Comparison of ENCODE assay signal across 9 cellular contexts in genomic region chr5:963673-964531, GRCh38. TPM values are rescaled to one million over a fixed set of nuclear protein-coding genes. Genes with fewer than 3 reads are reported as not detected.
DNase-seq lines count a peak whose midpoint lies in the region; ATAC-seq, FAIRE-seq and TF ChIP-seq lines count a peak whose summit lies in the region.
"Had no signal": no experiment of that assay in that cellular context is flagged by ENCODE, and none has a peak within 500 bp of the region (broad histone marks: within the 10 kb centered on the region; RNA-seq: fewer than 3 reads in every experiment).

No MANE protein-coding gene starts in this region.

- TF ChIP-seq RAD21 in GM12878 (IDR thresholded peaks at IDR 0.05; ENCODE audit: insufficient read depth, low read depth, low read length) = no peak

- H4K20me1 ChIP-seq in GM12878 (ENCODE audit: control insufficient read depth, insufficient read depth) = no peaks in the 10 kb centered on the region

- in situ Hi-C loops in GM12878 (cut with MboI) = no loop called here

- no TSS peak for BruUV-seq in GM12878 (replicated peaks; lab: Mats Ljungman, UMichigan)

- H3K36me3 ChIP-seq in GM12878 (ENCODE audit: control insufficient read depth in 2 of 2, insufficient read depth in 2 of 2, low read length in 1 of 2) = no peaks in the 10 kb centered on the region
- H3K36me3 ChIP-seq in neuronal stem cell (replicated peaks in 1 of 2; ENCODE audit: control insufficient read depth in 2 of 2, insufficient read depth in 2 of 2, low read length in 2 of 2) = no peaks in the 10 kb centered on the region
- H3K36me3 ChIP-seq in mesendoderm (ENCODE audit: control insufficient read depth, insufficient read depth, low read length) = no peaks in the 10 kb centered on the region
- no peaks in the 10 kb centered on the region for H3K36me3 ChIP-seq in prostate gland

- 21% methylated on average over 31 of the region's 31 CpGs for WGBS in GM12878 (ENCODE audit: insufficient coverage, insufficient replicate concordance, low lambda C conversion rate, missing lambda C conversion rate)
- no CpG with 5 or more reads among the region's 31 CpGs for WGBS in neuronal stem cell (ENCODE audit: extremely low coverage in 2 of 2, insufficient read length in 2 of 2, insufficient replicate concordance in 1 of 2), 2 donors
- WGBS in mesendoderm (ENCODE audit: extremely low coverage, insufficient coverage, low lambda C conversion rate) = no CpG with 5 or more reads among the region's 31 CpGs
- WGBS in prostate gland = 75% methylated on average over 31 of the region's 31 CpGs

- H3K23ac ChIP-seq in neuronal stem cell (ENCODE audit: low read depth, low read length, poor library complexity) (peak overlapping the region; percentile 83), mesendoderm (ENCODE audit: low read length) (no peak overlapping the region)

- no peak overlapping the region for H3K4ac ChIP-seq in neuronal stem cell (ENCODE audit: low read length)
- no peak overlapping the region for H3K4ac ChIP-seq in mesendoderm (ENCODE audit: low read depth, low read length)

- H2BK15ac ChIP-seq in neuronal stem cell (ENCODE audit: low read length) (peak overlapping the region; percentile 70), mesendoderm (replicated peaks; ENCODE audit: low read depth) (no peak overlapping the region)

- peak; percentile 63; the same call in 1 of the 2 replicates for TF ChIP-seq POLR2A in GM12878 (IDR thresholded peaks at IDR 0.05; ENCODE audit: low read depth, low read length)
- no peak for TF ChIP-seq POLR2A in prostate gland (IDR thresholded peaks at IDR 0.05)

- TF ChIP-seq CTCF in GM12878 (IDR thresholded peaks at IDR 0.05 in 2 of 3, conservative IDR thresholded peaks at IDR 0.05 in 1 of 3; ENCODE audit: control insufficient read depth in 2 of 3, extremely low read depth in 1 of 3, insufficient read depth in 1 of 3, low read depth in 3 of 3, low read length in 3 of 3) (no peak), prostate gland (IDR thresholded peaks at IDR 0.05) (no peak)

- no peak overlapping the region for H4K91ac ChIP-seq in neuronal stem cell (ENCODE audit: low read depth, low read length, poor library complexity)

- DNase-seq in NOMO-1 treated with dmso at 0.1 percent for 144 hours (lab: John Stamatoyannopoulos, UW; ENCODE audit: unreplicated experiment) = peak; percentile 94
- DNase-seq in GM12878 (ENCODE audit: low read depth, low spot score) = no peak
- DNase-seq in neuronal stem cell (ENCODE audit: low spot score) = no peak
- DNase-seq in mesendoderm = no peak
- DNase-seq in prostate gland (ENCODE audit: low spot score) = no peak
- no peak for DNase-seq in NCI-H2171 (lab: John Stamatoyannopoulos, UW)

- POLR2A ChIA-PET in GM12878 (lab: Charles Lee) = no interaction called here

- peak overlapping the region; percentile 47; the same call in 1 of the 2 replicates for H3K9ac ChIP-seq in GM12878 (ENCODE audit: control insufficient read depth, insufficient read depth, low read length)
- no peak overlapping the region for H3K9ac ChIP-seq in neuronal stem cell (ENCODE audit: low read depth, low read length, poor library complexity)
- no peak overlapping the region for H3K9ac ChIP-seq in mesendoderm (ENCODE audit: low read length)

- SMC1A ChIA-PET in GM12878 (lab: Charles Lee; ENCODE audit: uncharacterized antibody, unreplicated experiment) = no interaction called here

- intact Hi-C loops in GM12878 (cut with micrococcal nuclease; ENCODE audit: unreplicated experiment) (no loop called here), prostate gland (cut with DNase I) (loop anchor here (2.0 kb wide), 1 partner anchor 41 kb away; no protein-coding TSS in a partner anchor)

- H2BK5ac ChIP-seq in neuronal stem cell (ENCODE audit: low read length) (no peak overlapping the region), mesendoderm (ENCODE audit: low read length) (no peak overlapping the region)

- FAIRE-seq in GM12878 (lab: Jason Lieb, UNC) = no peak

- H3K4me1 ChIP-seq in GM12878 (ENCODE audit: control insufficient read depth, insufficient read depth, low read length) (peaks cover 17% of the 10 kb centered on the region), neuronal stem cell (ENCODE audit: control insufficient read depth in 2 of 2, insufficient read depth in 1 of 2, low read depth in 1 of 2, low read length in 2 of 2) (peaks cover 0 to 3% of the 10 kb centered on the region in 2 donors), mesendoderm (ENCODE audit: control insufficient read depth, low read depth, low read length) (no peaks in the 10 kb centered on the region), prostate gland (replicated peaks) (no peaks in the 10 kb centered on the region)

- H2AK5ac ChIP-seq in neuronal stem cell (ENCODE audit: low read depth, low read length) (peak overlapping the region; percentile 18), mesendoderm (ENCODE audit: low read length) (no peak overlapping the region)

- peak; percentile 43 for ATAC-seq in HG02571 (IDR thresholded peaks at IDR 0.05; ENCODE audit: unreplicated experiment)
- no peak for ATAC-seq in GM12878

- H3K79me1 ChIP-seq in neuronal stem cell (ENCODE audit: low read depth, low read length) = no peaks in the 10 kb centered on the region
- H3K79me1 ChIP-seq in mesendoderm (ENCODE audit: low read length) = no peaks in the 10 kb centered on the region

- no peak overlapping the region for H2BK12ac ChIP-seq in neuronal stem cell (ENCODE audit: low read length)

- H3K9me3 ChIP-seq in GM12878 (replicated peaks; ENCODE audit: control insufficient read depth, insufficient read depth, low read length) = no peaks in the 10 kb centered on the region
- H3K9me3 ChIP-seq in neuronal stem cell (replicated peaks in 1 of 2; ENCODE audit: control insufficient read depth in 2 of 2, insufficient read depth in 1 of 2, low read depth in 1 of 2, low read length in 2 of 2) = peaks cover 0 to 6% of the 10 kb centered on the region in 2 donors
- no peaks in the 10 kb centered on the region for H3K9me3 ChIP-seq in prostate gland

- peak overlapping the region; percentile 90 for H3K18ac ChIP-seq in neuronal stem cell (ENCODE audit: low read length)
- H3K18ac ChIP-seq in mesendoderm (ENCODE audit: low read length) = no peak overlapping the region

- RAD21 ChIA-PET in GM12878 (lab: Charles Lee; ENCODE audit: unreplicated experiment) = no interaction called here

- no peaks in the 10 kb centered on the region for H3K79me2 ChIP-seq in GM12878 (ENCODE audit: control insufficient read depth, insufficient read depth, low read length)
- H3K79me2 ChIP-seq in mesendoderm (ENCODE audit: control insufficient read depth, insufficient read depth, low read length) = no peaks in the 10 kb centered on the region

- no peak overlapping the region for H4K8ac ChIP-seq in neuronal stem cell (ENCODE audit: low read depth, low read length)
- H4K8ac ChIP-seq in mesendoderm (ENCODE audit: low read depth, low read length) = no peak overlapping the region

- no peak overlapping the region for H4K5ac ChIP-seq in mesendoderm (ENCODE audit: low read length)

- H2AFZ ChIP-seq in GM12878 (ENCODE audit: control insufficient read depth, low read depth, low read length) = peak overlapping the region; percentile 59
- peak overlapping the region; percentile 21 for H2AFZ ChIP-seq in neuronal stem cell (ENCODE audit: low read length)

- H3K4me2 ChIP-seq in GM12878 (ENCODE audit: control insufficient read depth, insufficient read depth) = peak overlapping the region; percentile 65
- H3K4me2 ChIP-seq in neuronal stem cell (ENCODE audit: insufficient read depth, low read length, poor library complexity, severe bottlenecking) = no peak overlapping the region
- no peak overlapping the region for H3K4me2 ChIP-seq in mesendoderm (ENCODE audit: low read length)

- H3K4me3 ChIP-seq in GM08714 (ENCODE audit: low read length) (peak overlapping the region; percentile 11; the same call in 1 of the 2 replicates), GM12878 (no peak overlapping the region), neuronal stem cell (ENCODE audit: low read length in 2 of 2) (no peak overlapping the region), mesendoderm (ENCODE audit: low read length) (no peak overlapping the region), prostate gland (no peak overlapping the region)

- no peak overlapping the region for H3K56ac ChIP-seq in mesendoderm (ENCODE audit: low read length)

- no peak for TF ChIP-seq EP300 in GM12878 (IDR thresholded peaks at IDR 0.05; ENCODE audit: borderline replicate concordance in 1 of 2, control insufficient read depth in 1 of 2, low read depth in 2 of 2, low read length in 2 of 2)

- H3K27ac ChIP-seq in GM12878 (ENCODE audit: control insufficient read depth, insufficient read depth) (peak overlapping the region; percentile 59), neuronal stem cell (replicated peaks; ENCODE audit: low read length) (no peak overlapping the region), mesendoderm (ENCODE audit: low read depth, low read length) (no peak overlapping the region), prostate gland (no peak overlapping the region)

- CTCF ChIA-PET in GM12878 (lab: Yijun Ruan, JAX) = no interaction called here

- H3K14ac ChIP-seq in neuronal stem cell (ENCODE audit: low read length) = peak overlapping the region; percentile 28

- H2BK120ac ChIP-seq in neuronal stem cell (ENCODE audit: low read depth, low read length) (peak overlapping the region; percentile 81), mesendoderm (ENCODE audit: low read depth, low read length) (no peak overlapping the region)

- H3K27me3 ChIP-seq in GM12878 (replicated peaks in 1 of 2; ENCODE audit: control insufficient read depth in 2 of 2, insufficient read depth in 2 of 2, low read length in 1 of 2) (peaks cover 0 to 5% of the 10 kb centered on the region in 2 experiments; a peak in 2 of 4 replicates), neuronal stem cell (ENCODE audit: control insufficient read depth in 3 of 3, insufficient read depth in 3 of 3, low read depth in 1 of 3, low read length in 3 of 3) (peaks cover 0 to 2% (median 0%) of the 10 kb centered on the region in 3 experiments), mesendoderm (ENCODE audit: insufficient read depth, low read length, poor library complexity) (no peaks in the 10 kb centered on the region), prostate gland (replicated peaks; ENCODE audit: insufficient read depth) (no peaks in the 10 kb centered on the region)

RNA-seq across cellular contexts. Expression of gene NKD2, which starts 44.7 kb away (rescaled TPM):
- total RNA-seq in GM12878 (2013; cell fraction: nucleolus; rRNA removed) = 0.54 and 1.0 TPM in 2 replicates
- total RNA-seq in GM12878 (2014; rRNA removed) = not detected in 2 replicates
- total RNA-seq in GM12878 (2014; rRNA removed; fragmentation: Illumina TruSeq; extraction: Trizol) = not detected in 2 replicates
- 0.13 and 0.26 TPM in 2 replicates for total RNA-seq in GM12878 (2021)
- polyA plus RNA-seq in GM12878 (2011; ENCODE audit: low read depth) = 0.18 TPM
- polyA plus RNA-seq in GM12878 (2011; rRNA removed) = not detected in 2 replicates
- not detected in 2 replicates for polyA plus RNA-seq in GM12878 (2011; cell fraction: cytosol; rRNA removed)
- polyA plus RNA-seq in GM12878 (2011; cell fraction: nucleus; rRNA removed) = not detected in 2 replicates
- 0.67 and 0.89 TPM in 2 replicates for polyA plus RNA-seq in GM12878 (2012)
- polyA plus RNA-seq in GM12878 (2014; fragmentation: Illumina TruSeq; extraction: Trizol) = not detected in 2 replicates
- polyA plus RNA-seq in GM12878 (2014; fragmentation: Nextera tagmentation; extraction: Ambion mirVana) = not detected
- polyA plus RNA-seq in GM12878 (2014; rRNA removed) = 0.13 TPM in 1 of 2 replicates, not detected in the other
- under 1 TPM; 0.20 to 0.83 TPM for polyA plus RNA-seq in GM12878 (2016; fragmentation: Nextera tagmentation; extraction: Ambion mirVana)
- not detected in 2 replicates for polyA minus RNA-seq in GM12878 (2011; rRNA and poly(A)+ RNA removed)
- not detected in 2 replicates for polyA minus RNA-seq in GM12878 (2011; cell fraction: cytosol; rRNA and poly(A)+ RNA removed)
- polyA minus RNA-seq in GM12878 (2011; cell fraction: nucleus; rRNA and poly(A)+ RNA removed) = not detected in 2 replicates
- 11.1 TPM for polyA plus RNA-seq in neuronal stem cell (2013, experiment 1 of 2)
- 11.1 TPM for polyA plus RNA-seq in neuronal stem cell (2013, experiment 2 of 2)
- polyA plus RNA-seq in mesendoderm (2013, experiment 1 of 2) = 4.1 TPM
- polyA plus RNA-seq in mesendoderm (2013, experiment 2 of 2) = 3.1 TPM
- 10 to 100 TPM in 1 of 2 donors, 1 to 10 TPM in 1; 2.9 to 22.1 TPM for total RNA-seq in prostate gland
- polyA plus RNA-seq: IgD-negative memory B cell had no signal
